ENCODE assay signal across 23 cellular contexts in genomic region chr1:97740891-97741290, GRCh38.
"Had no signal": no experiment of that assay in that cellular context is flagged by ENCODE, and none has a peak within 500 bp of the region (broad histone marks: within the 10 kb centered on the region; RNA-seq: fewer than 3 reads in every experiment).

No MANE protein-coding gene starts in this region.

- H3K27me3 Mint-ChIP-seq: effector memory CD8-positive, alpha-beta T cell; naive thymus-derived CD8-positive, alpha-beta T cell; stimulated activated naive CD8-positive, alpha-beta T cell treated with anti-CD3 and anti-CD28 coated beads, Interleukin-15, amount 100 ng/mL, for 72 hours had no signal

- H3K4me1 Mint-ChIP-seq: nephron progenitor cell; stimulated activated naive CD8-positive, alpha-beta T cell treated with anti-CD3 and anti-CD28 coated beads, Interleukin-15, amount 100 ng/mL, for 72 hours had no signal

- H3K27ac ChIP-seq: left lung, ovary, psoas muscle, suprapubic skin, transverse colon had no signal

- H3K4me3 Mint-ChIP-seq: effector memory CD8-positive, alpha-beta T cell; naive thymus-derived CD8-positive, alpha-beta T cell; nephron progenitor cell; stimulated activated naive CD8-positive, alpha-beta T cell treated with anti-CD3 and anti-CD28 coated beads, Interleukin-15, amount 100 ng/mL, for 72 hours had no signal

- H3K9me3 ChIP-seq: left lung, ovary, psoas muscle, suprapubic skin, transverse colon had no signal

- H3K27me3 ChIP-seq: left lung, ovary, suprapubic skin, transverse colon had no signal

- ATAC-seq: effector memory CD8-positive, alpha-beta T cell; left cardiac atrium; left lung; naive thymus-derived CD8-positive, alpha-beta T cell; psoas muscle; sciatic nerve; stimulated activated naive CD8-positive, alpha-beta T cell treated with anti-CD3 and anti-CD28 coated beads, Interleukin-15, amount 100 ng/mL, for 72 hours had no signal

- H3K36me3 ChIP-seq: ovary, suprapubic skin, transverse colon had no signal

- H3K4me3 ChIP-seq: left lung, ovary, psoas muscle, smooth muscle cell, suprapubic skin, transverse colon had no signal

- H3K4me2 ChIP-seq: smooth muscle cell had no signal

- H3K9me3 Mint-ChIP-seq: effector memory CD8-positive, alpha-beta T cell; naive thymus-derived CD8-positive, alpha-beta T cell; nephron progenitor cell; stimulated activated naive CD8-positive, alpha-beta T cell treated with anti-CD3 and anti-CD28 coated beads, Interleukin-15, amount 100 ng/mL, for 72 hours had no signal

- H3K27ac Mint-ChIP-seq: effector memory CD8-positive, alpha-beta T cell; nephron progenitor cell had no signal

- H3K4me1 ChIP-seq: left lung, psoas muscle, transverse colon had no signal

- DNase-seq: cortex of kidney; effector memory CD8-positive, alpha-beta T cell; head of caudate nucleus; left cardiac atrium; left lung; mesenchymal stem cell; midbrain; naive thymus-derived CD8-positive, alpha-beta T cell; nephron progenitor cell; occipital lobe; posterior cingulate gyrus; psoas muscle; stimulated activated CD4-positive, alpha-beta T cell treated with anti-CD3 and anti-CD28 coated beads, Interleukin-12 subunit alpha, Interleukin-12 subunit beta, amount 100 ng/mL, for 4 hours; stimulated activated CD4-positive, alpha-beta T cell treated with anti-CD3 and anti-CD28 coated beads, Interleukin-1b, Interleukin-23, amount 100 ng/mL, for 48 hours; stimulated activated CD4-positive, alpha-beta T cell treated with anti-CD3 and anti-CD28 coated beads, Interleukin-4, amount 100 ng/mL, for 1 hour; stimulated activated CD8-positive, alpha-beta memory T cell treated with anti-CD3 and anti-CD28 coated beads, Interleukin-4, amount 100 ng/mL, for 48 hours; stimulated activated naive CD4-positive, alpha-beta T cell; stimulated activated naive CD8-positive, alpha-beta T cell treated with anti-CD3 and anti-CD28 coated beads, Interleukin-15, amount 100 ng/mL, for 72 hours; transverse colon had no signal
